Comparison of ENCODE assay signal across 27 cellular contexts in genomic region chr1:147480565-147480935, GRCh38.
"Had no signal": no experiment of that assay in that cellular context is flagged by ENCODE, and none has a peak within 500 bp of the region (broad histone marks: within the 10 kb centered on the region; RNA-seq: fewer than 3 reads in every experiment).

No MANE protein-coding gene starts in this region.

- H3K36me3 ChIP-seq: neural progenitor cell, ovary, spleen, stomach, thoracic aorta, thyroid gland, tibial nerve, upper lobe of left lung, vagina had no signal

- H3K27me3 ChIP-seq: neural progenitor cell, ovary, thyroid gland, upper lobe of left lung, vagina had no signal

- H3K9me3 ChIP-seq: ovary, psoas muscle, spleen, stomach, thoracic aorta, thyroid gland, tibial nerve, upper lobe of left lung, vagina had no signal

- H2AFZ ChIP-seq: neural progenitor cell, parathyroid adenoma had no signal

- FAIRE-seq: urothelium cell line had no signal

- DNase-seq: natural killer cell; occipital lobe; ovary; posterior cingulate gyrus; psoas muscle; right cardiac atrium; spleen; stimulated activated CD4-positive, alpha-beta T cell treated with anti-CD3 and anti-CD28 coated beads, Interleukin-12 subunit alpha, Interleukin-12 subunit beta, amount 100 ng/mL, for 4 hours; stimulated activated CD4-positive, alpha-beta T cell treated with anti-CD3 and anti-CD28 coated beads, Interleukin-2, amount 100 ng/mL, for 24 hours; stimulated activated CD4-positive, alpha-beta T cell treated with anti-CD3 and anti-CD28 coated beads, Interleukin-2, amount 100 ng/mL, for 48 hours; stimulated activated CD4-positive, alpha-beta T cell treated with anti-CD3 and anti-CD28 coated beads, Interleukin-4, amount 100 ng/mL, for 24 hours; stimulated activated naive B cell treated with anti-CD40 and anti-IgM and Interleukin-4, amounts not matched to agents 10 μg/mL and 1 μg/mL and 100 μg/mL, for 72 hours; stimulated activated naive CD4-positive, alpha-beta T cell treated with Interleukin-2 at 50 U/mL for 16 hours; stomach; thyroid gland; trophoblast cell; upper lobe of left lung had no signal

- ATAC-seq: natural killer cell; psoas muscle; right cardiac atrium; sciatic nerve; stimulated activated effector memory CD8-positive, alpha-beta T cell treated with anti-CD3 and anti-CD28 coated beads, Interleukin-12 subunit alpha, Interleukin-12 subunit beta, amount 100 ng/mL, for 72 hours; stimulated activated naive B cell treated with anti-CD40 and anti-IgM and Interleukin-4, amounts not matched to agents 10 μg/mL and 1 μg/mL and 100 μg/mL, for 72 hours had no signal

- H3K4me2 ChIP-seq: neural progenitor cell, smooth muscle cell had no signal

- H3K27ac ChIP-seq: neural progenitor cell, ovary, parathyroid adenoma, psoas muscle, skin epidermis, spleen, stomach, thoracic aorta, thyroid gland, tibial nerve, upper lobe of left lung, vagina had no signal

- H3K4me1 ChIP-seq: neural progenitor cell, parathyroid adenoma, psoas muscle, spleen, stomach, thyroid gland, tibial nerve, upper lobe of left lung, vagina had no signal

- H3K79me2 ChIP-seq: parathyroid adenoma had no signal

- H3K9ac ChIP-seq: neural progenitor cell, parathyroid adenoma had no signal

- H3K4me3 ChIP-seq: neural progenitor cell, ovary, psoas muscle, skin epidermis, smooth muscle cell, spleen, stomach, thoracic aorta, thyroid gland, tibial nerve, upper lobe of left lung, vagina had no signal
